10 cellular contexts compared by ENCODE assay signal in genomic region chr9:104746798-104747197, GRCh38. TPM values are rescaled to one million over a fixed set of nuclear protein-coding genes. Genes with fewer than 3 reads are reported as not detected.
A peak's percentile ranks its signal among the peaks of the same experiment; 100 is the strongest.
DNase-seq lines count a peak whose midpoint lies in the region; ATAC-seq lines count a peak whose summit lies in the region.
"Had no signal": no experiment of that assay in that cellular context is flagged by ENCODE, and none has a peak within 500 bp of the region (broad histone marks: within the 10 kb centered on the region; RNA-seq: fewer than 3 reads in every experiment).

No MANE protein-coding gene starts in this region.

- H3K27ac Mint-ChIP-seq in activated CD4-positive, alpha-beta T cell treated with anti-CD3 and anti-CD28 coated beads for 36 hours = peak overlapping the region; percentile 96
- peak overlapping the region; percentile 98 for H3K27ac Mint-ChIP-seq in activated T-helper 1 cell treated with anti-CD3 and anti-CD28 coated beads, Interleukin-12 subunit alpha, Interleukin-12 subunit beta, Interleukin-2, Interleukin-4 antibody, amounts not matched to agents 30 ng/mL and 10 ng/mL and 1 ng/mL, durations not matched to agents 14 hours and 24 hours and 36 hours
- H3K27ac Mint-ChIP-seq in immature natural killer cell = peak overlapping the region; percentile 87 to 98 (median 94)

- POLR2A ChIA-PET in activated CD4-positive, alpha-beta T cell treated with anti-CD3 and anti-CD28 coated beads for 36 hours (lab: Charles Lee) = interaction anchor here (0.5 kb wide), 1 partner anchor 75 kb away, joined by 3 read pairs; no protein-coding TSS in a partner anchor

- H3K4me3 Mint-ChIP-seq in activated CD4-positive, alpha-beta T cell treated with anti-CD3 and anti-CD28 coated beads for 36 hours = peak overlapping the region; percentile 85
- peak overlapping the region; percentile 94 for H3K4me3 Mint-ChIP-seq in activated T-helper 1 cell treated with anti-CD3 and anti-CD28 coated beads, Interleukin-12 subunit alpha, Interleukin-12 subunit beta, Interleukin-2, Interleukin-4 antibody, amounts not matched to agents 30 ng/mL and 10 ng/mL and 1 ng/mL, durations not matched to agents 14 hours and 24 hours and 36 hours
- H3K4me3 Mint-ChIP-seq in immature natural killer cell = peak overlapping the region; percentile 86 to 95 (median 91)

- peaks cover 16% of the 10 kb centered on the region for H3K4me1 Mint-ChIP-seq in activated CD4-positive, alpha-beta T cell treated with anti-CD3 and anti-CD28 coated beads for 36 hours
- peaks cover 46% of the 10 kb centered on the region for H3K4me1 Mint-ChIP-seq in activated T-helper 1 cell treated with anti-CD3 and anti-CD28 coated beads, Interleukin-12 subunit alpha, Interleukin-12 subunit beta, Interleukin-2, Interleukin-4 antibody, amounts not matched to agents 30 ng/mL and 10 ng/mL and 1 ng/mL, durations not matched to agents 14 hours and 24 hours and 36 hours (ENCODE audit: low read depth)
- H3K4me1 Mint-ChIP-seq in immature natural killer cell = peaks cover 17 to 29% of the 10 kb centered on the region in 2 donors

- no peak for DNase-seq in activated CD4-positive, alpha-beta T cell treated with anti-CD3 and anti-CD28 coated beads for 36 hours
- no peak for DNase-seq in activated CD4-positive, alpha-beta T cell treated with anti-CD3 and anti-CD28 coated beads, Interleukin-2, amount 50 U/mL, for 1 hour
- no peak for DNase-seq in activated T-helper 1 cell treated with anti-CD3 and anti-CD28 coated beads, Interleukin-12 subunit alpha, Interleukin-12 subunit beta, Interleukin-2, Interleukin-4 antibody, amounts not matched to agents 30 ng/mL and 10 ng/mL and 1 ng/mL, durations not matched to agents 14 hours and 24 hours and 36 hours (ENCODE audit: low spot score)
- DNase-seq in immature natural killer cell (peak in 1 of 3 donors; percentile 4), substantia nigra (lab: John Stamatoyannopoulos, UW) (no peak), DMS114 treated with DMSO at 0.1 percent for 48 hours (lab: John Stamatoyannopoulos, UW; ENCODE audit: unreplicated experiment) (no peak), iPS-NIHi7 (ENCODE audit: extremely low spot score) (no peak), NCI-H2196 (lab: John Stamatoyannopoulos, UW; ENCODE audit: unreplicated experiment) (no peak)

- H3K27me3 Mint-ChIP-seq in activated CD4-positive, alpha-beta T cell treated with anti-CD3 and anti-CD28 coated beads for 36 hours = no peaks in the 10 kb centered on the region
- H3K27me3 Mint-ChIP-seq in activated T-helper 1 cell treated with anti-CD3 and anti-CD28 coated beads, Interleukin-12 subunit alpha, Interleukin-12 subunit beta, Interleukin-2, Interleukin-4 antibody, amounts not matched to agents 30 ng/mL and 10 ng/mL and 1 ng/mL, durations not matched to agents 14 hours and 24 hours and 36 hours (ENCODE audit: insufficient read depth) = peaks cover 2% of the 10 kb centered on the region
- H3K27me3 Mint-ChIP-seq in immature natural killer cell (ENCODE audit: low read depth in 3 of 3) = peaks cover 0 to 7% (median 7%) of the 10 kb centered on the region in 3 donors

- CTCF ChIA-PET in activated CD4-positive, alpha-beta T cell treated with anti-CD3 and anti-CD28 coated beads for 36 hours (lab: Charles Lee) = interaction anchor here (0.8 to 2.0 kb wide), 5 partner anchors 9 to 874 kb away, joined by 3 to 6 read pairs (median 4); partner anchors contain the start of genes ABCA1 and NIPSNAP3B

- peaks cover 3% of the 10 kb centered on the region for H3K36me3 Mint-ChIP-seq in activated CD4-positive, alpha-beta T cell treated with anti-CD3 and anti-CD28 coated beads for 36 hours (ENCODE audit: low read depth)
- H3K36me3 Mint-ChIP-seq in activated T-helper 1 cell treated with anti-CD3 and anti-CD28 coated beads, Interleukin-12 subunit alpha, Interleukin-12 subunit beta, Interleukin-2, Interleukin-4 antibody, amounts not matched to agents 30 ng/mL and 10 ng/mL and 1 ng/mL, durations not matched to agents 14 hours and 24 hours and 36 hours (ENCODE audit: low read depth) = peaks cover 7% of the 10 kb centered on the region
- H3K36me3 Mint-ChIP-seq in immature natural killer cell = peaks cover 0 to 11% (median 0%) of the 10 kb centered on the region in 3 donors

- intact Hi-C loops in activated CD4-positive, alpha-beta T cell treated with anti-CD3 and anti-CD28 coated beads for 36 hours (cut with DNase I, micrococcal nuclease) = loop anchor here (1.0 to 10.0 kb wide), 9 partner anchors 18 to 948 kb away; partner anchors contain the start of genes SMC2 (in 2 of the 2), FKTN (in 1 of the 2), NIPSNAP3B (in 1 of the 2) and SLC44A1 (in 1 of the 2)
- intact Hi-C loops in activated T-helper 1 cell treated with anti-CD3 and anti-CD28 coated beads, Interleukin-12 subunit alpha, Interleukin-12 subunit beta, Interleukin-2, Interleukin-4 antibody, amounts not matched to agents 30 ng/mL and 10 ng/mL and 1 ng/mL, durations not matched to agents 14 hours and 24 hours and 36 hours (cut with micrococcal nuclease) = loop anchor here (1.0 to 5.0 kb wide), 6 partner anchors 18 to 948 kb away; partner anchors contain the start of genes FKTN, NIPSNAP3B, SLC44A1 and SMC2

- peak overlapping the region; percentile 73 for H3K27ac ChIP-seq in substantia nigra (ENCODE audit: low read depth, low read length, poor library complexity, severe bottlenecking)

- H3K9me3 Mint-ChIP-seq in activated CD4-positive, alpha-beta T cell treated with anti-CD3 and anti-CD28 coated beads for 36 hours (ENCODE audit: low read depth) = no peaks in the 10 kb centered on the region
- no peaks in the 10 kb centered on the region for H3K9me3 Mint-ChIP-seq in activated T-helper 1 cell treated with anti-CD3 and anti-CD28 coated beads, Interleukin-12 subunit alpha, Interleukin-12 subunit beta, Interleukin-2, Interleukin-4 antibody, amounts not matched to agents 30 ng/mL and 10 ng/mL and 1 ng/mL, durations not matched to agents 14 hours and 24 hours and 36 hours
- no peaks in the 10 kb centered on the region for H3K9me3 Mint-ChIP-seq in immature natural killer cell

- no peak for ATAC-seq in activated CD4-positive, alpha-beta T cell treated with anti-CD3 and anti-CD28 coated beads for 36 hours

RNA-seq across cellular contexts. Expression of gene NIPSNAP3A, which starts 0.7 kb away (rescaled TPM):
- 10 to 100 TPM in 1 of 2 experiments, 1 to 10 TPM in 1; 7.2 to 11.7 TPM for total RNA-seq in activated CD4-positive, alpha-beta T cell treated with anti-CD3 and anti-CD28 coated beads for 36 hours
- total RNA-seq in activated T-helper 1 cell treated with anti-CD3 and anti-CD28 coated beads, Interleukin-12 subunit alpha, Interleukin-12 subunit beta, Interleukin-2, Interleukin-4 antibody, amounts not matched to agents 30 ng/mL and 10 ng/mL and 1 ng/mL, durations not matched to agents 14 hours and 24 hours and 36 hours = 8.3 and 9.2 TPM in 2 replicates
- 10 to 100 TPM; 28.2 to 58.0 (median 29.2) TPM for polyA plus RNA-seq in immature natural killer cell

RNA-seq across cellular contexts. Expression of gene NIPSNAP3B, which starts 17.1 kb away (rescaled TPM):
- under 1 TPM; 0.85 to 0.90 TPM for total RNA-seq in activated CD4-positive, alpha-beta T cell treated with anti-CD3 and anti-CD28 coated beads for 36 hours
- 0.36 and 0.47 TPM in 2 replicates for total RNA-seq in activated T-helper 1 cell treated with anti-CD3 and anti-CD28 coated beads, Interleukin-12 subunit alpha, Interleukin-12 subunit beta, Interleukin-2, Interleukin-4 antibody, amounts not matched to agents 30 ng/mL and 10 ng/mL and 1 ng/mL, durations not matched to agents 14 hours and 24 hours and 36 hours
- under 1 TPM in 2 of 3 donors, not detected in 1; 0.45 to 0.98 TPM for polyA plus RNA-seq in immature natural killer cell

RNA-seq across cellular contexts. Expression of gene OR13D1, which starts 52.5 kb away (rescaled TPM):
- total RNA-seq in activated CD4-positive, alpha-beta T cell treated with anti-CD3 and anti-CD28 coated beads for 36 hours = not detected
- total RNA-seq in activated T-helper 1 cell treated with anti-CD3 and anti-CD28 coated beads, Interleukin-12 subunit alpha, Interleukin-12 subunit beta, Interleukin-2, Interleukin-4 antibody, amounts not matched to agents 30 ng/mL and 10 ng/mL and 1 ng/mL, durations not matched to agents 14 hours and 24 hours and 36 hours = not detected in 2 replicates
- polyA plus RNA-seq in immature natural killer cell = not detected
- total RNA-seq: cerebellum, LHCN-M2 had no signal
